Comparison of ENCODE assay signal across 25 cellular contexts in the genomic region with DNA sequence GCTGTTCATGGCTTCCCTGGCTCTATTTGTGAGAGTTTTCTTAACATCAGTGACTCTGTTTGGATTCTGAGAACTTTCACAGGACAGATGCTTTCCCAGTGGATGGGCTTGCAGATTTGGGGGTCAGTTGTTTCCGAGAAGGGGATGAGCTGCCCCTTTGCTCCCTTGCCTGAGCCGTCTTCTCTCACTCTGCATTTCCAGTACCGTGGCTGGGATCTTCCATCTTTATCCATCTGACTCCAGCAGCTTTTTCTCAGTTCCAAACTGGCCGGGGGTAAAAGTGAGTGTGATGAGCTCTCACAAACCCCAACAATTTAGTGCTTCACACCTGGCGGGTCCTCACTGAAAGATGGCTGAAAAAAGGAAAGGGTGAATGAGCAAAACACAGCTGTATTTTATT.
"Had no signal": no experiment of that assay in that cellular context is flagged by ENCODE, and none has a peak within 500 bp of the region (broad histone marks: within the 10 kb centered on the region; RNA-seq: fewer than 3 reads in every experiment).

No MANE protein-coding gene starts in this region.

- H3K4me1 ChIP-seq: lower lobe of right lung, pancreas, prostate gland, thyroid gland, transverse colon, uterus had no signal

- H3K4me3 Mint-ChIP-seq: naive B cell; natural killer cell; stimulated activated naive B cell treated with anti-CD40 and anti-IgM and Interleukin-4, amounts not matched to agents 10 μg/mL and 1 μg/mL and 100 μg/mL, for 72 hours had no signal

- H3K27ac ChIP-seq: left lung, lower lobe of right lung, pancreas, prostate gland, skin epidermis, stomach, testis, thyroid gland, transverse colon, uterus had no signal

- H3K4me1 Mint-ChIP-seq: naive B cell had no signal

- H3K36me3 Mint-ChIP-seq: naive B cell; natural killer cell; stimulated activated naive B cell treated with anti-CD40 and anti-IgM and Interleukin-4, amounts not matched to agents 10 μg/mL and 1 μg/mL and 100 μg/mL, for 72 hours had no signal

- H3K9me3 Mint-ChIP-seq: natural killer cell; stimulated activated naive B cell treated with anti-CD40 and anti-IgM and Interleukin-4, amounts not matched to agents 10 μg/mL and 1 μg/mL and 100 μg/mL, for 72 hours had no signal

- H3K27ac Mint-ChIP-seq: naive B cell; natural killer cell; stimulated activated naive B cell treated with anti-CD40 and anti-IgM and Interleukin-4, amounts not matched to agents 10 μg/mL and 1 μg/mL and 100 μg/mL, for 72 hours had no signal

- DNase-seq: kidney; left colon; left lung; lower lobe of right lung; mammary epithelial cell; mesenchymal stem cell; naive B cell; natural killer cell; pancreas; retina; right cardiac atrium; stimulated activated CD4-positive, alpha-beta T cell treated with anti-CD3 and anti-CD28 coated beads, Interleukin-12 subunit alpha, Interleukin-12 subunit beta, amount 100 ng/mL, for 4 hours; stimulated activated CD4-positive, alpha-beta T cell treated with anti-CD3 and anti-CD28 coated beads, Interleukin-15, amount 100 ng/mL, for 24 hours; stimulated activated CD4-positive, alpha-beta T cell treated with anti-CD3 and anti-CD28 coated beads, Interleukin-2, amount 100 ng/mL, for 24 hours; stimulated activated CD4-positive, alpha-beta T cell treated with anti-CD3 and anti-CD28 coated beads, Interleukin-4, amount 100 ng/mL, for 1 hour; stimulated activated naive B cell treated with anti-CD40 and anti-IgM and Interleukin-4, amounts not matched to agents 10 μg/mL and 1 μg/mL and 100 μg/mL, for 72 hours; stimulated activated naive CD8-positive, alpha-beta T cell treated with anti-CD3 and anti-CD28 coated beads, Interleukin-15, Interleukin-2, amounts not matched to agents 100 U/mL and 50 U/mL, for 24 hours; stomach; testis; thyroid gland; transverse colon; uterus had no signal

- H3K36me3 ChIP-seq: left lung, lower lobe of right lung, pancreas, prostate gland, stomach, thyroid gland, transverse colon, uterus had no signal

- H3K9me3 ChIP-seq: left lung, lower lobe of right lung, pancreas, prostate gland, stomach, testis, thyroid gland, transverse colon, uterus had no signal

- H3K4me3 ChIP-seq: left lung, lower lobe of right lung, pancreas, prostate gland, skin epidermis, stomach, testis, thyroid gland, transverse colon, uterus had no signal

- H3K27me3 ChIP-seq: pancreas, stomach, testis, thyroid gland, uterus had no signal

- ATAC-seq: left colon; left lung; lower lobe of right lung; natural killer cell; pancreas; right cardiac atrium; sciatic nerve; stimulated activated naive B cell treated with anti-CD40 and anti-IgM and Interleukin-4, amounts not matched to agents 10 μg/mL and 1 μg/mL and 100 μg/mL, for 72 hours; stimulated activated naive CD8-positive, alpha-beta T cell treated with anti-CD3 and anti-CD28 coated beads, Interleukin-15, Interleukin-2, amounts not matched to agents 100 U/mL and 50 U/mL, for 24 hours had no signal
